20 cellular contexts compared by ENCODE assay signal in genomic region chr17:42146911-42147607, GRCh38. TPM values are rescaled to one million over a fixed set of nuclear protein-coding genes. Genes with fewer than 3 reads are reported as not detected.
DNase-seq lines count a peak whose midpoint lies in the region; ATAC-seq, FAIRE-seq and TF ChIP-seq lines count a peak whose summit lies in the region.
"Had no signal": no experiment of that assay in that cellular context is flagged by ENCODE, and none has a peak within 500 bp of the region (broad histone marks: within the 10 kb centered on the region; RNA-seq: fewer than 3 reads in every experiment).

No MANE protein-coding gene starts in this region.

- peaks cover 39% of the 10 kb centered on the region for H3K4me1 Mint-ChIP-seq in stimulated activated effector memory CD8-positive, alpha-beta T cell treated with anti-CD3 and anti-CD28 coated beads, Interleukin-12 subunit alpha, Interleukin-12 subunit beta, amount 100 ng/mL, for 72 hours

- peaks cover 4 to 7% of the 10 kb centered on the region in 2 experiments; a peak in 3 of 4 replicates for H3K36me3 ChIP-seq in GM12878 (ENCODE audit: control insufficient read depth in 2 of 2, insufficient read depth in 2 of 2, low read length in 1 of 2)

- CTCF ChIA-PET in GM12878 (lab: Yijun Ruan, JAX) = no interaction called here

- no peaks in the 10 kb centered on the region for H3K9me3 ChIP-seq in GM12878 (replicated peaks; ENCODE audit: control insufficient read depth, insufficient read depth, low read length)
- H3K9me3 ChIP-seq: Caco-2 had no signal

- H3K9me3 Mint-ChIP-seq in activated naive CD4-positive, alpha-beta T cell treated with anti-CD3 and anti-CD28 coated beads, Interleukin-2, amount 50 U/mL, for 72 hours = no peaks in the 10 kb centered on the region
- H3K9me3 Mint-ChIP-seq in stimulated activated effector memory CD8-positive, alpha-beta T cell treated with anti-CD3 and anti-CD28 coated beads, Interleukin-12 subunit alpha, Interleukin-12 subunit beta, amount 100 ng/mL, for 72 hours = no peaks in the 10 kb centered on the region
- H3K9me3 Mint-ChIP-seq: H9, IgD-negative memory B cell had no signal

- H4K20me1 ChIP-seq in GM12878 (ENCODE audit: control insufficient read depth, insufficient read depth) = 0 out of 2 replicates have a peak, but pooled peaks cover 3% of the 10 kb centered on the region

- H3K27me3 ChIP-seq in GM12878 (replicated peaks in 1 of 2; ENCODE audit: control insufficient read depth in 2 of 2, insufficient read depth in 2 of 2, low read length in 1 of 2) = no peaks in the 10 kb centered on the region

- ATAC-seq in activated naive CD4-positive, alpha-beta T cell treated with anti-CD3 and anti-CD28 coated beads, Interleukin-2, amount 50 U/mL, for 72 hours = no peak
- ATAC-seq in GM12878 (no peak), GM21619 (IDR thresholded peaks at IDR 0.05; ENCODE audit: unreplicated experiment) (no peak)
- no peak for ATAC-seq in stimulated activated effector memory CD8-positive, alpha-beta T cell treated with anti-CD3 and anti-CD28 coated beads, Interleukin-12 subunit alpha, Interleukin-12 subunit beta, amount 100 ng/mL, for 72 hours
- ATAC-seq: Panc1 had no signal

- intact Hi-C loops in GM12878 (cut with micrococcal nuclease; ENCODE audit: unreplicated experiment) = no loop called here

- no peak overlapping the region for H3K4me3 ChIP-seq in GM12878

- H3K9ac ChIP-seq in GM12878 (ENCODE audit: control insufficient read depth, insufficient read depth, low read length) = no peak overlapping the region

- POLR2A ChIA-PET in GM12878 (lab: Charles Lee) = no interaction called here

- no peak for FAIRE-seq in GM12878 (lab: Jason Lieb, UNC)
- FAIRE-seq: GM19239 had no signal

- no peaks in the 10 kb centered on the region for H3K36me3 Mint-ChIP-seq in activated naive CD4-positive, alpha-beta T cell treated with anti-CD3 and anti-CD28 coated beads, Interleukin-2, amount 50 U/mL, for 72 hours
- H3K36me3 Mint-ChIP-seq in stimulated activated effector memory CD8-positive, alpha-beta T cell treated with anti-CD3 and anti-CD28 coated beads, Interleukin-12 subunit alpha, Interleukin-12 subunit beta, amount 100 ng/mL, for 72 hours = peaks cover 76% of the 10 kb centered on the region
- H3K36me3 Mint-ChIP-seq: IgD-negative memory B cell had no signal

- H3K4me3 Mint-ChIP-seq in stimulated activated effector memory CD8-positive, alpha-beta T cell treated with anti-CD3 and anti-CD28 coated beads, Interleukin-12 subunit alpha, Interleukin-12 subunit beta, amount 100 ng/mL, for 72 hours = no peak overlapping the region
- H3K4me3 Mint-ChIP-seq: H9 had no signal

- H3K4me1 ChIP-seq in GM12878 (ENCODE audit: control insufficient read depth, insufficient read depth, low read length) = no peaks in the 10 kb centered on the region; the same call in 1 of the 2 replicates
- H3K4me1 ChIP-seq: Caco-2 had no signal

- SMC1A ChIA-PET in GM12878 (lab: Charles Lee; ENCODE audit: uncharacterized antibody, unreplicated experiment) = no interaction called here

- TSS peak; percentile 17 for BruUV-seq in GM12878 (replicated peaks; lab: Mats Ljungman, UMichigan)

- TF ChIP-seq POLR2A in GM12878 (IDR thresholded peaks at IDR 0.05; ENCODE audit: low read depth, low read length) = no peak

- TF ChIP-seq EP300 in GM12878 (IDR thresholded peaks at IDR 0.05; ENCODE audit: borderline replicate concordance in 1 of 2, control insufficient read depth in 1 of 2, low read depth in 2 of 2, low read length in 2 of 2) = no peak

- in situ Hi-C loops in GM12878 (cut with MboI) = no loop called here

- H3K79me2 ChIP-seq in GM12878 (ENCODE audit: control insufficient read depth, insufficient read depth, low read length) = peaks cover 48% of the 10 kb centered on the region

- H3K27ac Mint-ChIP-seq in activated naive CD4-positive, alpha-beta T cell treated with anti-CD3 and anti-CD28 coated beads, Interleukin-2, amount 50 U/mL, for 72 hours = peak overlapping the region; percentile 33 to 34
- peak overlapping the region; percentile 65 for H3K27ac Mint-ChIP-seq in stimulated activated effector memory CD8-positive, alpha-beta T cell treated with anti-CD3 and anti-CD28 coated beads, Interleukin-12 subunit alpha, Interleukin-12 subunit beta, amount 100 ng/mL, for 72 hours
- H3K27ac Mint-ChIP-seq: IgD-negative memory B cell had no signal

- TF ChIP-seq CTCF in GM12878 (IDR thresholded peaks at IDR 0.05 in 2 of 3, conservative IDR thresholded peaks at IDR 0.05 in 1 of 3; ENCODE audit: control insufficient read depth in 2 of 3, extremely low read depth in 1 of 3, insufficient read depth in 1 of 3, low read depth in 3 of 3, low read length in 3 of 3) = no peak

- no peak for TF ChIP-seq RAD21 in GM12878 (IDR thresholded peaks at IDR 0.05; ENCODE audit: insufficient read depth, low read depth, low read length)

- H3K27ac ChIP-seq in GM12878 (ENCODE audit: control insufficient read depth, insufficient read depth) = no peak overlapping the region

- DNase-seq in activated naive CD4-positive, alpha-beta T cell treated with anti-CD3 and anti-CD28 coated beads, Interleukin-2, amount 50 U/mL, for 72 hours (ENCODE audit: low spot score in 2 of 2) = no peak
- no peak for DNase-seq in activated naive CD4-positive, alpha-beta T cell (lab: John Stamatoyannopoulos, UW)
- no peak for DNase-seq in GM12878 (ENCODE audit: low read depth, low spot score)
- peak; percentile 64 for DNase-seq in myocyte (ENCODE audit: low read depth)
- no peak for DNase-seq in stimulated activated effector memory CD8-positive, alpha-beta T cell treated with anti-CD3 and anti-CD28 coated beads, Interleukin-12 subunit alpha, Interleukin-12 subunit beta, amount 100 ng/mL, for 72 hours (ENCODE audit: low spot score in 2 of 2)
- no peak for DNase-seq in NCI-H128 (lab: John Stamatoyannopoulos, UW; ENCODE audit: unreplicated experiment)
- DNase-seq: Caco-2, DMS153, H9, NCI-H1105, NCI-H1694 treated with DMSO at 0.1 percent for 48 hours, NCI-H2107, NCI-H226, NCI-H524 treated with DMSO at 0.1 percent for 48 hours had no signal

- H2AFZ ChIP-seq in GM12878 (ENCODE audit: control insufficient read depth, low read depth, low read length) = no peak overlapping the region

- no peak overlapping the region for H3K4me2 ChIP-seq in GM12878 (ENCODE audit: control insufficient read depth, insufficient read depth)

- RAD21 ChIA-PET in GM12878 (lab: Charles Lee; ENCODE audit: unreplicated experiment) = no interaction called here

- 87% methylated on average over 13 of the region's 13 CpGs for WGBS in GM12878 (ENCODE audit: insufficient coverage, insufficient replicate concordance, low lambda C conversion rate, missing lambda C conversion rate)

RNA-seq across cellular contexts. Expression of gene RAB5C, which starts 7.7 kb away (rescaled TPM):
- 10 to 100 TPM; 44.5 to 45.7 TPM for total RNA-seq in activated naive CD4-positive, alpha-beta T cell treated with anti-CD3 and anti-CD28 coated beads, Interleukin-2, amount 50 U/mL, for 72 hours
- total RNA-seq in GM12878 (2013; cell fraction: nucleolus; rRNA removed) = 14.4 and 17.0 TPM in 2 replicates
- total RNA-seq in GM12878 (2014; rRNA removed) = 52.9 and 60.5 TPM in 2 replicates
- 42.3 and 42.9 TPM in 2 replicates for total RNA-seq in GM12878 (2014; rRNA removed; fragmentation: Illumina TruSeq; extraction: Trizol)
- total RNA-seq in GM12878 (2021) = 67.7 and 70.7 TPM in 2 replicates
- 30.0 TPM for polyA plus RNA-seq in GM12878 (2011; ENCODE audit: low read depth)
- polyA plus RNA-seq in GM12878 (2011; rRNA removed) = 51.7 and 90.4 TPM in 2 replicates
- 117 and 153 TPM in 2 replicates for polyA plus RNA-seq in GM12878 (2011; cell fraction: cytosol; rRNA removed)
- polyA plus RNA-seq in GM12878 (2011; cell fraction: nucleus; rRNA removed) = 54.9 and 70.0 TPM in 2 replicates
- 46.1 and 53.6 TPM in 2 replicates for polyA plus RNA-seq in GM12878 (2012)
- polyA plus RNA-seq in GM12878 (2014; fragmentation: Illumina TruSeq; extraction: Trizol) = 40.8 and 80.7 TPM in 2 replicates
- 1 to 10 TPM; 1.2 to 1.7 TPM for polyA plus RNA-seq in GM12878 (2014; fragmentation: Nextera tagmentation; extraction: Ambion mirVana)
- polyA plus RNA-seq in GM12878 (2014; rRNA removed) = 91.9 and 94.4 TPM in 2 replicates
- polyA plus RNA-seq in GM12878 (2016; fragmentation: Nextera tagmentation; extraction: Ambion mirVana) = 10 to 100 TPM; 49.9 to 51.7 TPM
- polyA minus RNA-seq in GM12878 (2011; rRNA and poly(A)+ RNA removed) = 35.5 and 46.5 TPM in 2 replicates
- 16.0 and 32.4 TPM in 2 replicates for polyA minus RNA-seq in GM12878 (2011; cell fraction: cytosol; rRNA and poly(A)+ RNA removed)
- polyA minus RNA-seq in GM12878 (2011; cell fraction: nucleus; rRNA and poly(A)+ RNA removed) = 7.0 and 10.0 TPM in 2 replicates
- 73.6 and 73.9 TPM in 2 replicates for total RNA-seq in myocyte
- 148 TPM for polyA plus RNA-seq in myocyte (2012)

RNA-seq across cellular contexts. Expression of gene HSPB9, which starts 24.5 kb away (rescaled TPM):
- total RNA-seq in activated naive CD4-positive, alpha-beta T cell treated with anti-CD3 and anti-CD28 coated beads, Interleukin-2, amount 50 U/mL, for 72 hours = under 1 TPM in 1 of 2 donors, not detected in 1; 0.23 TPM
- not detected in 2 replicates for total RNA-seq in GM12878 (2013; cell fraction: nucleolus; rRNA removed)
- total RNA-seq in GM12878 (2014; rRNA removed) = not detected in 2 replicates
- not detected in 2 replicates for total RNA-seq in GM12878 (2014; rRNA removed; fragmentation: Illumina TruSeq; extraction: Trizol)
- total RNA-seq in GM12878 (2021) = not detected in 2 replicates
- polyA plus RNA-seq in GM12878 (2011; ENCODE audit: low read depth) = 0.13 TPM
- polyA plus RNA-seq in GM12878 (2011; rRNA removed) = 0.04 and 0.07 TPM in 2 replicates
- 0.07 and 0.09 TPM in 2 replicates for polyA plus RNA-seq in GM12878 (2011; cell fraction: cytosol; rRNA removed)
- 0.81 and 1.4 TPM in 2 replicates for polyA plus RNA-seq in GM12878 (2011; cell fraction: nucleus; rRNA removed)
- 0.26 and 0.27 TPM in 2 replicates for polyA plus RNA-seq in GM12878 (2012)
- polyA plus RNA-seq in GM12878 (2014; fragmentation: Illumina TruSeq; extraction: Trizol) = not detected in 2 replicates
- polyA plus RNA-seq in GM12878 (2014; fragmentation: Nextera tagmentation; extraction: Ambion mirVana) = not detected
- polyA plus RNA-seq in GM12878 (2014; rRNA removed) = not detected in 2 replicates
- under 1 TPM; 0.11 to 0.40 TPM for polyA plus RNA-seq in GM12878 (2016; fragmentation: Nextera tagmentation; extraction: Ambion mirVana)
- not detected in 2 replicates for polyA minus RNA-seq in GM12878 (2011; rRNA and poly(A)+ RNA removed)
- polyA minus RNA-seq in GM12878 (2011; cell fraction: cytosol; rRNA and poly(A)+ RNA removed) = not detected in 2 replicates
- 0.12 TPM in 1 of 2 replicates, not detected in the other for polyA minus RNA-seq in GM12878 (2011; cell fraction: nucleus; rRNA and poly(A)+ RNA removed)
- not detected in 2 replicates for total RNA-seq in myocyte
- polyA plus RNA-seq in myocyte (2012) = 0.40 TPM
- total RNA-seq: Caco-2, HT-29, LHCN-M2 had no signal

RNA-seq across cellular contexts. Expression of gene KAT2A, which starts 25.9 kb away (rescaled TPM):
- 10 to 100 TPM; 47.4 to 69.6 TPM for total RNA-seq in activated naive CD4-positive, alpha-beta T cell treated with anti-CD3 and anti-CD28 coated beads, Interleukin-2, amount 50 U/mL, for 72 hours
- 42.6 and 59.8 TPM in 2 replicates for total RNA-seq in GM12878 (2013; cell fraction: nucleolus; rRNA removed)
- total RNA-seq in GM12878 (2014; rRNA removed) (12.6 and 16.3 TPM in 2 replicates), GM12878 (2014; rRNA removed; fragmentation: Illumina TruSeq; extraction: Trizol) (12.3 and 12.9 TPM in 2 replicates), GM12878 (2021) (31.9 and 33.3 TPM in 2 replicates), myocyte (26.5 and 32.6 TPM in 2 replicates)
- 15.8 TPM for polyA plus RNA-seq in GM12878 (2011; ENCODE audit: low read depth)
- polyA plus RNA-seq in GM12878 (2011; rRNA removed) (25.8 and 46.1 TPM in 2 replicates), GM12878 (2014; fragmentation: Illumina TruSeq; extraction: Trizol) (17.1 and 25.7 TPM in 2 replicates), GM12878 (2014; fragmentation: Nextera tagmentation; extraction: Ambion mirVana) (1 to 10 TPM in 1 of 2 experiments, under 1 TPM in 1; 0.85 to 3.0 TPM), GM12878 (2014; rRNA removed) (47.5 and 52.3 TPM in 2 replicates), GM12878 (2016; fragmentation: Nextera tagmentation; extraction: Ambion mirVana) (10 to 100 TPM; 11.0 to 12.6 TPM)
- polyA plus RNA-seq in GM12878 (2011; cell fraction: cytosol; rRNA removed) = 33.4 and 45.6 TPM in 2 replicates
- 433 and 500 TPM in 2 replicates for polyA plus RNA-seq in GM12878 (2011; cell fraction: nucleus; rRNA removed)
- polyA plus RNA-seq in GM12878 (2012) = 26.4 and 29.6 TPM in 2 replicates
- polyA minus RNA-seq in GM12878 (2011; rRNA and poly(A)+ RNA removed) = 15.8 and 20.1 TPM in 2 replicates
- 11.9 TPM in 2 replicates for polyA minus RNA-seq in GM12878 (2011; cell fraction: cytosol; rRNA and poly(A)+ RNA removed)
- polyA minus RNA-seq in GM12878 (2011; cell fraction: nucleus; rRNA and poly(A)+ RNA removed) = 26.1 and 36.8 TPM in 2 replicates
- polyA plus RNA-seq in myocyte (2012) = 32.8 TPM

RNA-seq across cellular contexts. Expression of gene KCNH4, which starts 33.9 kb away (rescaled TPM):
- total RNA-seq in activated naive CD4-positive, alpha-beta T cell treated with anti-CD3 and anti-CD28 coated beads, Interleukin-2, amount 50 U/mL, for 72 hours = under 1 TPM; 0.23 to 0.54 TPM
- 1.3 and 1.7 TPM in 2 replicates for total RNA-seq in GM12878 (2013; cell fraction: nucleolus; rRNA removed)
- 0.06 TPM in 1 of 2 replicates, not detected in the other for total RNA-seq in GM12878 (2014; rRNA removed)
- total RNA-seq in GM12878 (2014; rRNA removed; fragmentation: Illumina TruSeq; extraction: Trizol) = 0.09 TPM in 1 of 2 replicates, not detected in the other
- total RNA-seq in GM12878 (2021) = 0.19 and 0.26 TPM in 2 replicates
- polyA plus RNA-seq in GM12878 (2011; ENCODE audit: low read depth) = 0.12 TPM
- 0.39 and 0.88 TPM in 2 replicates for polyA plus RNA-seq in GM12878 (2011; rRNA removed)
- polyA plus RNA-seq in GM12878 (2011; cell fraction: cytosol; rRNA removed) = 1.2 and 1.4 TPM in 2 replicates
- polyA plus RNA-seq in GM12878 (2011; cell fraction: nucleus; rRNA removed) = 2.5 and 3.5 TPM in 2 replicates
- 0.21 and 0.28 TPM in 2 replicates for polyA plus RNA-seq in GM12878 (2012)
- polyA plus RNA-seq in GM12878 (2014; fragmentation: Illumina TruSeq; extraction: Trizol) = 0.12 TPM in 1 of 2 replicates, not detected in the other
- polyA plus RNA-seq in GM12878 (2014; fragmentation: Nextera tagmentation; extraction: Ambion mirVana) = under 1 TPM in 1 of 2 experiments, not detected in 1; 0.04 TPM
- 0.10 and 0.30 TPM in 2 replicates for polyA plus RNA-seq in GM12878 (2014; rRNA removed)
- under 1 TPM; 0.03 to 0.09 TPM for polyA plus RNA-seq in GM12878 (2016; fragmentation: Nextera tagmentation; extraction: Ambion mirVana)
- 1.2 and 1.3 TPM in 2 replicates for polyA minus RNA-seq in GM12878 (2011; rRNA and poly(A)+ RNA removed)
- 0.42 TPM in 1 of 2 replicates, not detected in the other for polyA minus RNA-seq in GM12878 (2011; cell fraction: cytosol; rRNA and poly(A)+ RNA removed)
- 0.73 and 1.3 TPM in 2 replicates for polyA minus RNA-seq in GM12878 (2011; cell fraction: nucleus; rRNA and poly(A)+ RNA removed)
- total RNA-seq in myocyte = not detected in 2 replicates
- not detected for polyA plus RNA-seq in myocyte (2012)
- total RNA-seq: H9, HT-29 had no signal
- polyA plus RNA-seq: IgD-negative memory B cell had no signal

RNA-seq across cellular contexts. Expression of gene DHX58, which starts 34.5 kb away (rescaled TPM):
- 10 to 100 TPM; 39.6 to 40.2 TPM for total RNA-seq in activated naive CD4-positive, alpha-beta T cell treated with anti-CD3 and anti-CD28 coated beads, Interleukin-2, amount 50 U/mL, for 72 hours
- total RNA-seq in GM12878 (2013; cell fraction: nucleolus; rRNA removed) = 46.8 and 50.8 TPM in 2 replicates
- 24.5 and 26.4 TPM in 2 replicates for total RNA-seq in GM12878 (2014; rRNA removed)
- 16.2 and 18.6 TPM in 2 replicates for total RNA-seq in GM12878 (2014; rRNA removed; fragmentation: Illumina TruSeq; extraction: Trizol)
- 26.1 and 29.9 TPM in 2 replicates for total RNA-seq in GM12878 (2021)
- 20.6 TPM for polyA plus RNA-seq in GM12878 (2011; ENCODE audit: low read depth)
- polyA plus RNA-seq in GM12878 (2011; rRNA removed) = 50.8 and 69.8 TPM in 2 replicates
- polyA plus RNA-seq in GM12878 (2011; cell fraction: cytosol; rRNA removed) = 73.1 and 107 TPM in 2 replicates
- polyA plus RNA-seq in GM12878 (2011; cell fraction: nucleus; rRNA removed) = 186 and 226 TPM in 2 replicates
- 29.9 and 37.6 TPM in 2 replicates for polyA plus RNA-seq in GM12878 (2012)
- polyA plus RNA-seq in GM12878 (2014; fragmentation: Illumina TruSeq; extraction: Trizol) = 6.8 and 16.5 TPM in 2 replicates
- polyA plus RNA-seq in GM12878 (2014; fragmentation: Nextera tagmentation; extraction: Ambion mirVana) = 1 to 10 TPM; 3.5 to 3.7 TPM
- polyA plus RNA-seq in GM12878 (2014; rRNA removed) = 31.1 and 33.1 TPM in 2 replicates
- polyA plus RNA-seq in GM12878 (2016; fragmentation: Nextera tagmentation; extraction: Ambion mirVana) = 10 to 100 TPM in 1 of 2 experiments, 1 to 10 TPM in 1; 8.4 to 11.2 TPM
- polyA minus RNA-seq in GM12878 (2011; rRNA and poly(A)+ RNA removed) = 59.8 and 80.8 TPM in 2 replicates
- polyA minus RNA-seq in GM12878 (2011; cell fraction: cytosol; rRNA and poly(A)+ RNA removed) = 21.2 and 27.8 TPM in 2 replicates
- polyA minus RNA-seq in GM12878 (2011; cell fraction: nucleus; rRNA and poly(A)+ RNA removed) = 51.4 and 60.2 TPM in 2 replicates
- total RNA-seq in myocyte = 9.3 and 11.3 TPM in 2 replicates
- polyA plus RNA-seq in myocyte (2012) = 12.9 TPM
